ENCODE assay signal across 10 cellular contexts in genomic region chr7:119515214-119515613, GRCh38.
"Had no signal": no experiment of that assay in that cellular context is flagged by ENCODE, and none has a peak within 500 bp of the region (broad histone marks: within the 10 kb centered on the region; RNA-seq: fewer than 3 reads in every experiment).

No MANE protein-coding gene starts in this region.

- H3K27ac ChIP-seq: GM23248 had no signal

- H3K4me2 ChIP-seq: GM23338 had no signal

- H3K4me1 ChIP-seq: HAP-1 had no signal

- H3K36me3 ChIP-seq: HAP-1 had no signal

- H3K9me3 ChIP-seq: HAP-1 had no signal

- FAIRE-seq: H1, H54 had no signal

- H2AFZ ChIP-seq: GM23248, GM23338 had no signal

- H3K9ac ChIP-seq: GM23248 had no signal

- DNase-seq: GM23248, GOT3, H7, H9, HCEC 1CT, HFFc6 had no signal

- H3K4me3 ChIP-seq: GM23248, GM23338, HAP-1 had no signal

- ATAC-seq: GM23338 had no signal
